In the genomic region with DNA sequence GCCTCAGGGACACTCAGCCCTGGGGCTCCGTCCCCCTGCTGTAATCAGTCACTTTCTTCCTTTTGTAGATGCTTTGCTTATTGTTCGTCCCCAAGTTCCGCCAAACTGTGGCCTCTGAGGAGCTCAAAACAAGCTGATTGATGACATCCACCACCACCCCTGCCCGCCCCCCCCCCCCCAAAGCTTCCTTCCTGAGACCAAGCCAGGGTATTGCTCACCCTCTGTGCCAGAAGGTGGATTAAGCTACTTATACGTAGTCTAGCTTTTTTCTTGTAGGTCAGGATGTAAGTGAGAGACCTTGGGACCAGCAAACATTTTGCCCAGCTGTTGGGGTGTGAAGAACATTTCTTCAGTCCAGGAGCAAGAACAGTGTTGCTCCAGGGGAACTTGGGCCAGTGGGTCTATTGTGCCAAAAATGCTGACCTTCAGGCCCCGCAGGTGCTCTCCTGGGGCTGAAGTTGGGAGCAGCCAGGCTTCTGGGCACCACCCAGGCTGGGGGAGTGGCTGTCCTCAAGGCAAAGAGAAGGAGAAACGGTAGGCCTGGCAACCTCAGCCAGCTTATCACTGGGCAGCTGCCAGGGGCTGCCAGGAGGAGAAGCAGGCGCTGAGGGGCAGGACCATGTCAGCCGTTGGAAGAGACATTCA, we compare ENCODE assay signal across 11 cellular contexts. TPM values are rescaled to one million over a fixed set of nuclear protein-coding genes. Genes with fewer than 3 reads are reported as not detected.
DNase-seq lines count a peak whose midpoint lies in the region; ATAC-seq, FAIRE-seq and TF ChIP-seq lines count a peak whose summit lies in the region.
"Had no signal": no experiment of that assay in that cellular context is flagged by ENCODE, and none has a peak within 500 bp of the region (broad histone marks: within the 10 kb centered on the region; RNA-seq: fewer than 3 reads in every experiment).

No MANE protein-coding gene starts in this region.

- H3K9me3 Mint-ChIP-seq in astrocyte (ENCODE audit: unreplicated experiment): peaks cover 9% of the 10 kb centered on the region
- H3K9me3 Mint-ChIP-seq: central memory CD8-positive, alpha-beta T cell had no signal

- H3K4me1 ChIP-seq in HUES48 (ENCODE audit: control insufficient read depth, insufficient read depth, low read length) (peaks cover 7% of the 10 kb centered on the region), astrocyte (ENCODE audit: insufficient read depth, low read length) (peaks cover 19% of the 10 kb centered on the region), skeletal muscle satellite cell (ENCODE audit: control insufficient read depth, insufficient read depth, low read length) (peaks cover 27% of the 10 kb centered on the region), BE2C (peaks cover 14% of the 10 kb centered on the region)

- H3K4me3 Mint-ChIP-seq in astrocyte (ENCODE audit: unreplicated experiment): peak overlapping the region; percentile 50
- H3K4me3 Mint-ChIP-seq: central memory CD8-positive, alpha-beta T cell had no signal

- no peaks in the 10 kb centered on the region for H4K20me1 ChIP-seq in astrocyte (ENCODE audit: insufficient read depth, low read length)

- peak overlapping the region; percentile 93 for H3K27ac Mint-ChIP-seq in astrocyte (ENCODE audit: unreplicated experiment)

- no peak for FAIRE-seq in astrocyte (lab: Jason Lieb, UNC)

- in situ Hi-C loops in G401 (cut with HindIII; ENCODE audit: low sequenced_read_pairs): no loop called here

- peak; percentile 35 for DNase-seq in astrocyte (ENCODE audit: low read depth)
- peak; percentile 51 for DNase-seq in islet precursor cell
- no peak for DNase-seq in HuH-7.5 (ENCODE audit: low spot score)
- DNase-seq in G401 (ENCODE audit: low spot score): no peak
- no peak for DNase-seq in BE2C
- DNase-seq: activated CD4-positive, alpha-beta T cell treated with anti-CD3 and anti-CD28 coated beads for 48 hours; NK-92 treated with Interleukin-12 subunit alpha and Interleukin-12 subunit beta, amount 100 ng/mL, for 24 hours had no signal

- peak overlapping the region; percentile 66 for H2AFZ ChIP-seq in astrocyte (ENCODE audit: low read depth, low read length)

- H3K27me3 ChIP-seq in HUES48 (ENCODE audit: control insufficient read depth, insufficient read depth, low read length) (no peaks in the 10 kb centered on the region), astrocyte (ENCODE audit: insufficient read depth, low read length) (no peaks in the 10 kb centered on the region), skeletal muscle satellite cell (ENCODE audit: control insufficient read depth, insufficient read depth, low read length) (no peaks in the 10 kb centered on the region), BE2C (no peaks in the 10 kb centered on the region)

- no peak overlapping the region for H3K9ac ChIP-seq in HUES48 (ENCODE audit: low read depth, low read length)
- peak overlapping the region; percentile 71 for H3K9ac ChIP-seq in astrocyte (ENCODE audit: low read length)
- H3K9ac ChIP-seq in skeletal muscle satellite cell (ENCODE audit: low read depth, low read length): peak overlapping the region; percentile 79

- H3K9me3 ChIP-seq in HUES48 (ENCODE audit: control insufficient read depth, insufficient read depth, low read length) (peaks cover 11% of the 10 kb centered on the region; the same call in 1 of the 2 replicates), astrocyte (ENCODE audit: insufficient read depth, low read depth, low read length) (peaks cover 11% of the 10 kb centered on the region), skeletal muscle satellite cell (replicated peaks; ENCODE audit: low read length) (peaks cover 3% of the 10 kb centered on the region), BE2C (no peaks in the 10 kb centered on the region)

- H3K27me3 Mint-ChIP-seq in astrocyte (ENCODE audit: low read depth, unreplicated experiment): no peaks in the 10 kb centered on the region

- H3K79me2 ChIP-seq in astrocyte (ENCODE audit: insufficient read depth, low read length): no peaks in the 10 kb centered on the region

- peak overlapping the region; percentile 75 for H3K27ac ChIP-seq in HUES48 (ENCODE audit: low read depth, low read length)
- peak overlapping the region; percentile 77 for H3K27ac ChIP-seq in astrocyte (ENCODE audit: low read depth, low read length)

- no peak for ATAC-seq in HG03097 (IDR thresholded peaks at IDR 0.05; ENCODE audit: low FRiP score, unreplicated experiment)

- no peaks in the 10 kb centered on the region for H3K36me3 ChIP-seq in HUES48 (ENCODE audit: control insufficient read depth, insufficient read depth, low read length)
- no peaks in the 10 kb centered on the region for H3K36me3 ChIP-seq in astrocyte (ENCODE audit: insufficient read depth, low read length)
- H3K36me3 ChIP-seq in skeletal muscle satellite cell (ENCODE audit: insufficient read depth, low read length): no peaks in the 10 kb centered on the region
- H3K36me3 ChIP-seq in BE2C: no peaks in the 10 kb centered on the region

- H3K4me3 ChIP-seq in HUES48 (ENCODE audit: low read depth, low read length) (no peak overlapping the region), astrocyte (ENCODE audit: insufficient read depth, low read depth, low read length) (no peak overlapping the region), skeletal muscle satellite cell (ENCODE audit: low read length) (no peak overlapping the region), BE2C (ENCODE audit: low read depth, low read length) (no peak overlapping the region)

- peaks cover 16% of the 10 kb centered on the region for H3K4me1 Mint-ChIP-seq in astrocyte (ENCODE audit: low read depth, unreplicated experiment)
- H3K4me1 Mint-ChIP-seq: central memory CD8-positive, alpha-beta T cell had no signal

- TF ChIP-seq CTCF in astrocyte (IDR thresholded peaks at IDR 0.05; ENCODE audit: insufficient read depth, low read depth, low read length): no peak
- no peak for TF ChIP-seq CTCF in BE2C (IDR thresholded peaks at IDR 0.05; ENCODE audit: low read depth, low read length)

- H3K36me3 Mint-ChIP-seq in astrocyte (ENCODE audit: low read depth, unreplicated experiment): peaks cover 7% of the 10 kb centered on the region

- H3K4me2 ChIP-seq in astrocyte (ENCODE audit: low read length) (no peak overlapping the region), skeletal muscle satellite cell (ENCODE audit: low read length) (no peak overlapping the region)

RNA-seq across cellular contexts. Expression of a gene that starts 17.9 kb away (rescaled TPM):
- 7.5 and 9.8 TPM in 2 replicates for total RNA-seq in astrocyte
- total RNA-seq in skeletal muscle satellite cell (2012; rRNA removed): 0.22 and 0.25 TPM in 2 replicates
- 0.75 and 1.6 TPM in 2 replicates for total RNA-seq in G401 (2014; rRNA removed; shearing (Covaris generic))
- polyA plus RNA-seq in BE2C (2012; ENCODE audit: insufficient read depth, insufficient read length, low read depth): 2.4 TPM

Comparison
In these comparisons a context has a peak if more than half of its experiments do, and no peak if none do; other contexts are left out.
1. DNase-seq: peak in astrocyte (single experiment) and islet precursor cell (single experiment); none in HuH-7.5 (single experiment), G401 (single experiment) and BE2C (single experiment).